Comparison of ENCODE assay signal across 1 cellular context in genomic region chr3:86229775-86230094, GRCh38.
TF ChIP-seq lines count a peak whose summit lies in the region.

No MANE protein-coding gene starts in this region.

TF ChIP-seq in IMR-90, 13 proteins besides CTCF, POLR2A, EP300 and RAD21 (continued from another document):
- TF ChIP-seq RFX5 (IDR thresholded peaks at IDR 0.05; ENCODE audit: low read depth, low read length) = no peak
- no peak for TF ChIP-seq FOS (IDR thresholded peaks at IDR 0.05; ENCODE audit: low read depth, low read length)
